16 cellular contexts compared by ENCODE assay signal in the genomic region with DNA sequence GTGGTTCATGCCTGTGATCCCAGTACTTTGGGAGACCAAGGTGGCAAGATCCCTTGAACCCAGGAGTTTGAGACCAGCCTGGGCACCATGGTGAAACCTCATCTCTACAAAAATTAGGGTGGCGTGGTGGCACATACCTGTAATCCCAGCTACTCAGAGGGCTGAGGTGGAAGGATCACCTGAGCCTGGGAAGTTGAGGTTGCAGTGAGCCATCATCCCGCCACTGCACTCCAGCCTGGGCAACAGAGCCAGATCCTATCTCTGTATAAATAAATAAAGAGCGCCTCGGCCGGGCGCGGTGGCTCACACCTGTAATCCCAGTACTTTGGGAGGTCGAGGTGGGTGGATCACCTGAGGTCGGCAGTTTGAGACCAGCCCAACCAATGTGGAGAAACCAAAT. TPM values are rescaled to one million over a fixed set of nuclear protein-coding genes. Genes with fewer than 3 reads are reported as not detected.
DNase-seq lines count a peak whose midpoint lies in the region; ATAC-seq and TF ChIP-seq lines count a peak whose summit lies in the region.
"Had no signal": no experiment of that assay in that cellular context is flagged by ENCODE, and none has a peak within 500 bp of the region (broad histone marks: within the 10 kb centered on the region; RNA-seq: fewer than 3 reads in every experiment).

No MANE protein-coding gene starts in this region.

- H3K9me3 ChIP-seq in heart right ventricle (no peaks in the 10 kb centered on the region), sigmoid colon (no peaks in the 10 kb centered on the region), upper lobe of left lung (no peaks in the 10 kb centered on the region)
- H3K9me3 ChIP-seq: A549 had no signal

- no peak for ATAC-seq in heart right ventricle
- no peak for ATAC-seq in Right ventricle myocardium superior (ENCODE audit: poor library complexity)
- no peak for ATAC-seq in upper lobe of left lung (ENCODE audit: low FRiP score in 2 of 2)
- no peak for ATAC-seq in GM18505 (IDR thresholded peaks at IDR 0.05; ENCODE audit: unreplicated experiment)
- ATAC-seq: A549 had no signal

- TF ChIP-seq CTCF in heart right ventricle (IDR thresholded peaks at IDR 0.05), result no peak
- TF ChIP-seq CTCF in sigmoid colon (IDR thresholded peaks at IDR 0.05), result no peak
- TF ChIP-seq CTCF in upper lobe of left lung (IDR thresholded peaks at IDR 0.05), result no peak

- TF ChIP-seq POLR2A in sigmoid colon (IDR thresholded peaks at IDR 0.05) (no peak), upper lobe of left lung (IDR thresholded peaks at IDR 0.05) (no peak), GM18505 (IDR thresholded peaks at IDR 0.05; ENCODE audit: borderline replicate concordance, extremely low read depth, insufficient read depth, insufficient read length) (no peak)

- peaks cover 12 to 50% (median 44%) of the 10 kb centered on the region in 9 donors for H3K4me1 ChIP-seq in heart right ventricle
- H3K4me1 ChIP-seq in sigmoid colon, result peaks cover 0 to 56% (median 45%) of the 10 kb centered on the region in 4 donors
- H3K4me1 ChIP-seq in upper lobe of left lung, result peaks cover 35 to 54% (median 41%) of the 10 kb centered on the region in 4 donors

- H3K4me3 ChIP-seq in heart right ventricle, result no peak overlapping the region
- peak overlapping the region in 1 of 4 donors; percentile 17 for H3K4me3 ChIP-seq in sigmoid colon
- H3K4me3 ChIP-seq in upper lobe of left lung, result no peak overlapping the region
- H3K4me3 ChIP-seq: A549, cardiac muscle cell had no signal

- peak overlapping the region; percentile 21 to 99 (median 89) for H3K27ac ChIP-seq in heart right ventricle
- peak overlapping the region; percentile 97 for H3K27ac ChIP-seq in layer of hippocampus (ENCODE audit: low read depth, low read length)
- H3K27ac ChIP-seq in sigmoid colon, result peak overlapping the region; percentile 93 to 98 (median 98)
- H3K27ac ChIP-seq in upper lobe of left lung, result peak overlapping the region; percentile 79 to 98 (median 82)
- H3K27ac ChIP-seq: cardiac muscle cell had no signal

- TF ChIP-seq EP300 in sigmoid colon (IDR thresholded peaks at IDR 0.05) (no peak), upper lobe of left lung (IDR thresholded peaks at IDR 0.05) (no peak)

- 91 to 94% methylated on average over 9 of the region's 9 CpGs for WGBS in heart right ventricle, 2 donors
- WGBS in sigmoid colon, 2 donors, result 81 to 88% methylated on average over 9 of the region's 9 CpGs
- WGBS in upper lobe of left lung, 2 donors, result 92 to 94% methylated on average over 9 of the region's 9 CpGs

- intact Hi-C loops in heart right ventricle (cut with DNase I), result no loop called here
- intact Hi-C loops in Right ventricle myocardium superior (cut with DNase I), result no loop called here
- intact Hi-C loops in sigmoid colon (cut with DNase I), result no loop called here

- H3K27me3 ChIP-seq in heart right ventricle (no peaks in the 10 kb centered on the region), layer of hippocampus (ENCODE audit: control insufficient read depth, insufficient read depth, low read length) (no peaks in the 10 kb centered on the region), sigmoid colon (no peaks in the 10 kb centered on the region), upper lobe of left lung (no peaks in the 10 kb centered on the region)
- H3K27me3 ChIP-seq: cardiac muscle cell had no signal

- DNase-seq in heart right ventricle (no peak), Right ventricle myocardium superior (no peak), sigmoid colon (no peak), upper lobe of left lung (no peak), NCI-H1092 treated with DMSO at 0.1 percent for 48 hours (lab: John Stamatoyannopoulos, UW) (no peak)
- no peak for DNase-seq in central memory CD4-positive, alpha-beta T cell
- DNase-seq: activated B cell treated with CpG ODN at 0.5 μM for 24 hours; activated CD8-positive, alpha-beta memory T cell treated with anti-CD3 and anti-CD28 coated beads for 24 hours; effector CD8-positive, alpha-beta T cell; NCI-H1105 treated with DMSO at 0.1 percent for 48 hours; NCI-H524 treated with DMSO at 0.1 percent for 48 hours; SIG-M5 had no signal

- H3K36me3 ChIP-seq in heart right ventricle, result peaks cover 0 to 17% (median 6%) of the 10 kb centered on the region in 9 donors
- peaks cover 0 to 10% (median 2%) of the 10 kb centered on the region in 4 donors for H3K36me3 ChIP-seq in sigmoid colon
- H3K36me3 ChIP-seq in upper lobe of left lung, result peaks cover 0 to 10% (median 2%) of the 10 kb centered on the region in 4 donors
- H3K36me3 ChIP-seq: cardiac muscle cell had no signal

RNA-seq across cellular contexts. Expression of a gene that starts 27.9 kb away (rescaled TPM):
- total RNA-seq in heart right ventricle (10 to 100 TPM; 26.4 to 84.9 (median 47.9) TPM), Right ventricle myocardium superior (62.6 TPM), sigmoid colon (10 to 100 TPM; 23.2 to 38.2 (median 31.8) TPM), upper lobe of left lung (10 to 100 TPM; 32.8 to 53.6 (median 50.1) TPM)
- polyA plus RNA-seq in heart right ventricle (10 to 100 TPM; 29.2 to 33.8 TPM), sigmoid colon (10 to 100 TPM; 13.2 to 31.9 (median 15.0) TPM)

RNA-seq across cellular contexts. Expression of a gene that starts 37.0 kb away (rescaled TPM):
- 10 to 100 TPM in 9 of 10 donors, 1 to 10 TPM in 1; 8.6 to 29.1 (median 18.4) TPM for total RNA-seq in heart right ventricle
- polyA plus RNA-seq in heart right ventricle, result 10 to 100 TPM in 1 of 2 donors, 1 to 10 TPM in 1; 5.5 to 10.6 TPM
- total RNA-seq in Right ventricle myocardium superior, result 20.7 TPM
- total RNA-seq in sigmoid colon, result 10 to 100 TPM; 21.3 to 30.3 (median 24.8) TPM
- polyA plus RNA-seq in sigmoid colon, result 10 to 100 TPM; 12.6 to 14.8 (median 14.4) TPM
- total RNA-seq in upper lobe of left lung, result 10 to 100 TPM; 12.6 to 41.8 (median 19.4) TPM

RNA-seq across cellular contexts. Expression of a gene that starts 49.8 kb away (rescaled TPM):
- total RNA-seq in heart right ventricle (10 to 100 TPM; 13.3 to 27.2 (median 20.2) TPM), Right ventricle myocardium superior (26.4 TPM), sigmoid colon (10 to 100 TPM; 31.9 to 54.2 (median 44.4) TPM), upper lobe of left lung (10 to 100 TPM in 5 of 6 donors, 1 to 10 TPM in 1; 9.4 to 49.3 (median 31.2) TPM)
- polyA plus RNA-seq in heart right ventricle (10 to 100 TPM; 36.3 to 41.3 TPM), sigmoid colon (10 to 100 TPM; 49.2 to 59.6 (median 59.6) TPM)

RNA-seq across cellular contexts. Expression of a gene that starts 50.2 kb away (rescaled TPM):
- 1,000 to 10,000 TPM in 1 of 10 donors, 100 to 1,000 TPM in 9; 587 to 1,020 (median 900) TPM for total RNA-seq in heart right ventricle
- polyA plus RNA-seq in heart right ventricle, result 100 to 1,000 TPM; 180 to 375 TPM
- 835 TPM for total RNA-seq in Right ventricle myocardium superior
- 10 to 100 TPM; 67.3 to 90.3 (median 83.0) TPM for total RNA-seq in sigmoid colon
- 100 to 1,000 TPM; 106 to 157 (median 127) TPM for polyA plus RNA-seq in sigmoid colon
- total RNA-seq in upper lobe of left lung, result 100 to 1,000 TPM in 1 of 6 donors, 10 to 100 TPM in 5; 51.3 to 102 (median 83.4) TPM
